11 cellular contexts compared by ENCODE assay signal in genomic region chr9:99134893-99135341, GRCh38. TPM values are rescaled to one million over a fixed set of nuclear protein-coding genes. Genes with fewer than 3 reads are reported as not detected.
A peak's percentile ranks its signal among the peaks of the same experiment; 100 is the strongest.
DNase-seq lines count a peak whose midpoint lies in the region; ATAC-seq, FAIRE-seq and TF ChIP-seq lines count a peak whose summit lies in the region.
"Had no signal": no experiment of that assay in that cellular context is flagged by ENCODE, and none has a peak within 500 bp of the region (broad histone marks: within the 10 kb centered on the region; RNA-seq: fewer than 3 reads in every experiment).

No MANE protein-coding gene starts in this region.

- H3K27ac Mint-ChIP-seq in activated CD8-positive, alpha-beta T cell treated with anti-CD3 and anti-CD28 coated beads for 36 hours: peak overlapping the region; percentile 71
- H3K27ac Mint-ChIP-seq: nephron had no signal

- intact Hi-C loops in activated CD8-positive, alpha-beta T cell treated with anti-CD3 and anti-CD28 coated beads for 36 hours (cut with micrococcal nuclease): loop anchor here (5.0 kb wide), 2 partner anchors 33 to 78 kb away; no protein-coding TSS in a partner anchor

- CTCF ChIA-PET in activated CD8-positive, alpha-beta T cell treated with anti-CD3 and anti-CD28 coated beads for 36 hours (lab: Charles Lee): interaction anchor here (0.8 to 11.6 kb wide), 7 partner anchors 13 to 160 kb away, joined by 3 to 258 read pairs (median 5); partner anchors contain the start of gene TGFBR1

- peak overlapping the region; percentile 46 for H3K4me3 Mint-ChIP-seq in activated CD8-positive, alpha-beta T cell treated with anti-CD3 and anti-CD28 coated beads for 36 hours
- H3K4me3 Mint-ChIP-seq: nephron had no signal

- H3K36me3 Mint-ChIP-seq in activated CD8-positive, alpha-beta T cell treated with anti-CD3 and anti-CD28 coated beads for 36 hours (ENCODE audit: low read depth): peaks cover 40% of the 10 kb centered on the region

- DNase-seq in AG20443 (ENCODE audit: low spot score) (peak; percentile 41), GM19239 (ENCODE audit: insufficient read length, low spot score) (no peak), hepatic stellate cell (ENCODE audit: low spot score) (peak; percentile 16), NCI-H2227 treated with DMSO at 0.1 percent for 48 hours (lab: John Stamatoyannopoulos, UW) (no peak), SKM-1 (lab: John Stamatoyannopoulos, UW; ENCODE audit: unreplicated experiment) (no peak), GM20000 (ENCODE audit: low spot score) (no peak)
- DNase-seq in activated CD8-positive, alpha-beta T cell treated with anti-CD3 and anti-CD28 coated beads for 36 hours: peak; percentile 37
- DNase-seq: activated CD8-positive, alpha-beta memory T cell treated with anti-CD3 and anti-CD28 coated beads, Interleukin-2, amount 50 U/mL, for 48 hours; foreskin melanocyte had no signal

- peak; percentile 53 for ATAC-seq in activated CD8-positive, alpha-beta T cell treated with anti-CD3 and anti-CD28 coated beads for 36 hours
- ATAC-seq in GM21528 (IDR thresholded peaks at IDR 0.05; ENCODE audit: low FRiP score, unreplicated experiment): no peak

- no peak for TF ChIP-seq CTCF in activated CD8-positive, alpha-beta T cell treated with anti-CD3 and anti-CD28 coated beads for 36 hours (IDR thresholded peaks at IDR 0.05)
- no peak for TF ChIP-seq CTCF in GM20000 (IDR thresholded peaks at IDR 0.05; ENCODE audit: extremely low read depth, missing control alignments)

- H3K9me3 Mint-ChIP-seq in activated CD8-positive, alpha-beta T cell treated with anti-CD3 and anti-CD28 coated beads for 36 hours: no peaks in the 10 kb centered on the region
- H3K9me3 Mint-ChIP-seq: nephron had no signal

- FAIRE-seq in GM19239 (lab: Jason Lieb, UNC): peak; percentile 61

- no peaks in the 10 kb centered on the region for H3K27me3 Mint-ChIP-seq in activated CD8-positive, alpha-beta T cell treated with anti-CD3 and anti-CD28 coated beads for 36 hours

- H3K4me1 Mint-ChIP-seq in activated CD8-positive, alpha-beta T cell treated with anti-CD3 and anti-CD28 coated beads for 36 hours (ENCODE audit: low read depth): peaks cover 68% of the 10 kb centered on the region

- POLR2A ChIA-PET in activated CD8-positive, alpha-beta T cell treated with anti-CD3 and anti-CD28 coated beads for 36 hours (lab: Charles Lee): interaction anchor here (0.9 to 1.2 kb wide), 2 partner anchors 31 to 121 kb away, joined by 3 read pairs; no protein-coding TSS in a partner anchor

RNA-seq across cellular contexts. Expression of gene TGFBR1, which starts 30.0 kb away (rescaled TPM):
- 10 to 100 TPM; 34.3 to 36.5 TPM for total RNA-seq in activated CD8-positive, alpha-beta T cell treated with anti-CD3 and anti-CD28 coated beads for 36 hours

Comparison
In these comparisons a context has a peak if more than half of its experiments do, and no peak if none do; other contexts are left out.
1. DNase-seq: peak in AG20443 (single experiment), activated CD8-positive, alpha-beta T cell treated with anti-CD3 and anti-CD28 coated beads for 36 hours (single experiment) and hepatic stellate cell (single experiment); none in GM19239 (single experiment), NCI-H2227 treated with DMSO at 0.1 percent for 48 hours (single experiment), SKM-1 (single experiment) and GM20000 (single experiment).